In genomic region chr16:71289732-71290062, GRCh38 we compare ENCODE assay signal across 8 cellular contexts. TPM values are rescaled to one million over a fixed set of nuclear protein-coding genes. Genes with fewer than 3 reads are reported as not detected.
DNase-seq lines count a peak whose midpoint lies in the region; ATAC-seq and TF ChIP-seq lines count a peak whose summit lies in the region.

No MANE protein-coding gene starts in this region.

- no peaks in the 10 kb centered on the region for H3K27me3 ChIP-seq in BE2C
- no peaks in the 10 kb centered on the region for H3K27me3 ChIP-seq in Karpas-422 (ENCODE audit: low read length)

- no peaks in the 10 kb centered on the region for H3K9me3 Mint-ChIP-seq in nephron progenitor cell

- peak overlapping the region; percentile 87 for H2AFZ ChIP-seq in Karpas-422 (ENCODE audit: low read length)

- no peaks in the 10 kb centered on the region; the same call in 1 of the 2 replicates for H3K36me3 ChIP-seq in BE2C
- H3K36me3 ChIP-seq in Karpas-422 (ENCODE audit: insufficient read depth, low read length), result peaks cover 22% of the 10 kb centered on the region

- H3K9me3 ChIP-seq in BE2C, result no peaks in the 10 kb centered on the region
- no peaks in the 10 kb centered on the region for H3K9me3 ChIP-seq in Karpas-422 (ENCODE audit: low read length)

- peaks cover 16% of the 10 kb centered on the region for H3K4me1 Mint-ChIP-seq in nephron progenitor cell

- TF ChIP-seq CTCF in BE2C (IDR thresholded peaks at IDR 0.05; ENCODE audit: low read depth, low read length) (no peak), coronary artery (IDR thresholded peaks at IDR 0.05) (no peak), nephron progenitor cell (IDR thresholded peaks at IDR 0.05) (no peak), omental fat pad (IDR thresholded peaks at IDR 0.05) (no peak)

- H3K36me3 Mint-ChIP-seq in nephron progenitor cell (ENCODE audit: low read depth), result peaks cover 33% of the 10 kb centered on the region

- peaks cover 11% of the 10 kb centered on the region for H3K79me2 ChIP-seq in Karpas-422 (ENCODE audit: low read length)

- DNase-seq in BE2C, result no peak
- no peak for DNase-seq in Karpas-422
- DNase-seq in coronary artery (ENCODE audit: low spot score), result no peak
- DNase-seq in nephron progenitor cell, result no peak
- DNase-seq in omental fat pad (ENCODE audit: low spot score), result no peak
- no peak for DNase-seq in NCI-H2196 (lab: John Stamatoyannopoulos, UW; ENCODE audit: unreplicated experiment)
- DNase-seq in DMS79 treated with DMSO at 0.1 percent for 48 hours (lab: John Stamatoyannopoulos, UW), result no peak

- ATAC-seq in omental fat pad (ENCODE audit: low FRiP score), result no peak
- no peak for ATAC-seq in GM21528 (IDR thresholded peaks at IDR 0.05; ENCODE audit: low FRiP score, unreplicated experiment)

- H3K4me1 ChIP-seq in BE2C, result peaks cover 3% of the 10 kb centered on the region; the same call in 1 of the 2 replicates
- peaks cover 16% of the 10 kb centered on the region for H3K4me1 ChIP-seq in Karpas-422 (ENCODE audit: low read length)

- peak overlapping the region; percentile 91 for H3K4me2 ChIP-seq in Karpas-422 (ENCODE audit: low read depth, low read length, poor library complexity, severe bottlenecking)

- peak overlapping the region; percentile 92 for H3K4me3 ChIP-seq in BE2C (ENCODE audit: low read depth, low read length)
- H3K4me3 ChIP-seq in Karpas-422 (ENCODE audit: low read length), result peak overlapping the region; percentile 76
- H3K4me3 ChIP-seq in coronary artery, result peak overlapping the region; percentile 82

- H3K9ac ChIP-seq in Karpas-422 (ENCODE audit: low read length), result peak overlapping the region; percentile 81

- H3K27ac Mint-ChIP-seq in nephron progenitor cell, result no peak overlapping the region

- H3K27me3 Mint-ChIP-seq in nephron progenitor cell (ENCODE audit: low read depth, poor library complexity), result peaks cover 11% of the 10 kb centered on the region

- peak overlapping the region; percentile 56 for H3K27ac ChIP-seq in Karpas-422 (ENCODE audit: low read length)
- peak overlapping the region; percentile 88 to 92 for H3K27ac ChIP-seq in coronary artery

- peak overlapping the region; percentile 89 for H3K4me3 Mint-ChIP-seq in nephron progenitor cell

- 0 out of 2 replicates have a peak, but pooled peaks cover 1% of the 10 kb centered on the region for H4K20me1 ChIP-seq in Karpas-422 (ENCODE audit: insufficient read depth, low read depth, low read length)

- H3K9me2 ChIP-seq in Karpas-422 (replicated peaks; ENCODE audit: insufficient read depth, low read length), result no peaks in the 10 kb centered on the region

RNA-seq across cellular contexts. Expression of gene CMTR2, which starts 0.5 kb away (rescaled TPM):
- polyA plus RNA-seq in BE2C (2012; ENCODE audit: insufficient read depth, insufficient read length, low read depth), result 7.1 TPM
- 14.6 and 44.5 TPM in 2 replicates for total RNA-seq in Karpas-422 (2014; rRNA removed; shearing (Covaris generic); ENCODE audit: low replicate concordance)
- 10 to 100 TPM; 16.9 to 29.5 (median 21.5) TPM for total RNA-seq in omental fat pad

RNA-seq across cellular contexts. Expression of gene HYDIN, which starts 59.2 kb away (rescaled TPM):
- 0.80 TPM for polyA plus RNA-seq in BE2C (2012; ENCODE audit: insufficient read depth, insufficient read length, low read depth)
- not detected in 2 replicates for total RNA-seq in Karpas-422 (2014; rRNA removed; shearing (Covaris generic); ENCODE audit: low replicate concordance)
- 1 to 10 TPM in 3 of 4 donors, under 1 TPM in 1; 0.72 to 4.3 (median 1.2) TPM for total RNA-seq in omental fat pad
